1 cellular context compared by ENCODE assay signal in genomic region chr14:36451346-36452065, GRCh38.
TF ChIP-seq lines count a peak whose summit lies in the region.

No MANE protein-coding gene starts in this region.

TF ChIP-seq in IMR-90, 13 proteins besides CTCF, POLR2A, EP300 and RAD21 (continued from another document):
- TF ChIP-seq NFE2L2 (IDR thresholded peaks at IDR 0.05; ENCODE audit: low read depth, low read length) (no peak), MAZ (IDR thresholded peaks at IDR 0.05; ENCODE audit: borderline replicate concordance, low read depth, low read length) (no peak), SMC3 (IDR thresholded peaks at IDR 0.05; ENCODE audit: low read depth, low read length) (no peak), CHD1 (IDR thresholded peaks at IDR 0.05; ENCODE audit: low read depth, low read length) (no peak), RFX5 (IDR thresholded peaks at IDR 0.05; ENCODE audit: low read depth, low read length) (no peak), CEBPB (IDR thresholded peaks at IDR 0.05; ENCODE audit: low read depth, low read length) (no peak), RCOR1 (IDR thresholded peaks at IDR 0.05; ENCODE audit: insufficient replicate concordance, low read length) (no peak), USF2 (IDR thresholded peaks at IDR 0.05; ENCODE audit: low read depth, low read length) (no peak), ELK1 (IDR thresholded peaks at IDR 0.05; ENCODE audit: borderline replicate concordance, low read depth, low read length) (no peak)
